8 cellular contexts compared by ENCODE assay signal in genomic region chr5:154038241-154038603, GRCh38. TPM values are rescaled to one million over a fixed set of nuclear protein-coding genes. Genes with fewer than 3 reads are reported as not detected.
DNase-seq lines count a peak whose midpoint lies in the region; ATAC-seq, FAIRE-seq and TF ChIP-seq lines count a peak whose summit lies in the region.

No MANE protein-coding gene starts in this region.

- H3K36me3 ChIP-seq in adrenal gland (replicated peaks in 1 of 2): no peaks in the 10 kb centered on the region
- H3K36me3 ChIP-seq in spleen: peaks cover 0 to 14% (median under 1%) of the 10 kb centered on the region in 6 donors

- TF ChIP-seq CTCF in adrenal gland (IDR thresholded peaks at IDR 0.05) (no peak), spleen (IDR thresholded peaks at IDR 0.05 in 8 of 11, conservative IDR thresholded peaks at IDR 0.05 in 3 of 11) (no peak)

- no peak for FAIRE-seq in HTR-8/SVneo (lab: Jason Lieb, UNC)

- intact Hi-C loops in adrenal gland (cut with DNase I): no loop called here
- intact Hi-C loops in spleen (cut with DNase I; ENCODE audit: low total_unique reads): no loop called here

- ATAC-seq in HG02870 (IDR thresholded peaks at IDR 0.05; ENCODE audit: unreplicated experiment): peak; percentile 64

- H3K4me3 ChIP-seq in adrenal gland (peak overlapping the region; percentile 33 to 91 (median 70)), iPS-18c (ENCODE audit: insufficient read depth, low read depth, low read length) (peak overlapping the region; percentile 86), spleen (peak overlapping the region; percentile 62 to 84 (median 70))

- H3K27me3 ChIP-seq in adrenal gland (no peaks in the 10 kb centered on the region), spleen (replicated peaks in 1 of 7) (no peaks in the 10 kb centered on the region)

- TF ChIP-seq POLR2A in adrenal gland (IDR thresholded peaks at IDR 0.05) (no peak), spleen (IDR thresholded peaks at IDR 0.05) (no peak)

- peak; percentile 13 for DNase-seq in stimulated activated CD4-positive, alpha-beta T cell treated with anti-CD3 and anti-CD28 coated beads, Interleukin-12 subunit alpha, Interleukin-12 subunit beta, amount 100 ng/mL, for 4 hours
- no peak for DNase-seq in stimulated activated CD4-positive, alpha-beta T cell treated with anti-CD3 and anti-CD28 coated beads, Interleukin-4, amount 100 ng/mL, for 1 hour
- peak; percentile 78 to 81 for DNase-seq in NCI-H526 (lab: John Stamatoyannopoulos, UW)
- DNase-seq in adrenal gland: peak in 4 of 7 donors; percentile 13 to 23 (median 20)
- DNase-seq in spleen: peak; percentile 71
- no peak for DNase-seq in HTR-8/SVneo (ENCODE audit: insufficient read length, low spot score)

- H3K27ac ChIP-seq in adrenal gland (peak overlapping the region; percentile 1 to 91 (median 80)), spleen (peak overlapping the region; percentile 82 to 94 (median 92))

- H3K9me3 ChIP-seq in adrenal gland (replicated peaks in 1 of 3) (no peaks in the 10 kb centered on the region), iPS-18c (ENCODE audit: control insufficient read depth, insufficient read depth, low read length) (no peaks in the 10 kb centered on the region), spleen (no peaks in the 10 kb centered on the region)

- 1 to 2% (median 1%) methylated on average over 10 to 13 of the region's 13 CpGs for WGBS in adrenal gland, 4 donors
- 0 to 1% (median 1%) methylated on average over 13 of the region's 13 CpGs for WGBS in spleen, 5 donors

- peaks cover 12 to 41% of the 10 kb centered on the region in 2 donors for H3K4me1 ChIP-seq in adrenal gland (replicated peaks in 1 of 2)
- H3K4me1 ChIP-seq in spleen: peaks cover 27 to 62% (median 55%) of the 10 kb centered on the region in 6 donors

RNA-seq across cellular contexts. Expression of gene FAM114A2, which starts 0.5 kb away (rescaled TPM):
- total RNA-seq in adrenal gland (10 to 100 TPM; 14.0 to 43.7 (median 25.1) TPM), spleen (10 to 100 TPM; 28.3 to 37.3 (median 35.1) TPM)
- polyA plus RNA-seq in adrenal gland (10 to 100 TPM in 2 of 3 donors, 1 to 10 TPM in 1; 6.5 to 32.7 (median 11.2) TPM), spleen (1 to 10 TPM; 6.3 to 8.5 (median 6.7) TPM)

RNA-seq across cellular contexts. Expression of gene MFAP3, which starts 0.5 kb away (rescaled TPM):
- total RNA-seq in adrenal gland (10 to 100 TPM; 23.4 to 46.5 (median 31.9) TPM), spleen (10 to 100 TPM; 31.3 to 64.6 (median 37.0) TPM)
- polyA plus RNA-seq in adrenal gland (10 to 100 TPM in 1 of 3 donors, 1 to 10 TPM in 2; 1.4 to 26.6 (median 2.2) TPM), spleen (1 to 10 TPM; 1.8 to 3.8 (median 2.1) TPM)

Comparison
In these comparisons a context has a peak if more than half of its experiments do, and no peak if none do; other contexts are left out.
1. DNase-seq: peak in stimulated activated CD4-positive, alpha-beta T cell treated with anti-CD3 and anti-CD28 coated beads, Interleukin-12 subunit alpha, Interleukin-12 subunit beta, amount 100 ng/mL, for 4 hours (single experiment), NCI-H526 (2 of 2), adrenal gland (4 of 7) and spleen (single experiment); none in stimulated activated CD4-positive, alpha-beta T cell treated with anti-CD3 and anti-CD28 coated beads, Interleukin-4, amount 100 ng/mL, for 1 hour (single experiment) and HTR-8/SVneo (single experiment).
2. Peak in every context shown above with its lines, with median percentiles within 50 percentile points of each other: H3K4me3 ChIP-seq.